1 cellular context compared by ENCODE assay signal in genomic region chr1:165898837-165899236, GRCh38.
TF ChIP-seq lines count a peak whose summit lies in the region.

No MANE protein-coding gene starts in this region.

TF ChIP-seq in endothelial cell of umbilical vein, 7 proteins besides CTCF, POLR2A, EP300 and RAD21:
- TF ChIP-seq POLR2AphosphoS5 (IDR thresholded peaks at IDR 0.05; ENCODE audit: insufficient read depth, low read depth, low read length): no peak
- peak; percentile 19 for TF ChIP-seq JUN (IDR thresholded peaks at IDR 0.05; ENCODE audit: borderline replicate concordance, insufficient read depth, insufficient read length, low read depth)
- peak; percentile 21 for TF ChIP-seq FOS (IDR thresholded peaks at IDR 0.05; ENCODE audit: borderline replicate concordance, insufficient read depth, low read length)
- TF ChIP-seq MAX (IDR thresholded peaks at IDR 0.05; ENCODE audit: insufficient read depth, insufficient read length): peak; percentile 66
